15 cellular contexts compared by ENCODE assay signal in genomic region chr19:7965259-7965841, GRCh38. TPM values are rescaled to one million over a fixed set of nuclear protein-coding genes. Genes with fewer than 3 reads are reported as not detected.
DNase-seq lines count a peak whose midpoint lies in the region; ATAC-seq and TF ChIP-seq lines count a peak whose summit lies in the region.
"Had no signal": no experiment of that assay in that cellular context is flagged by ENCODE, and none has a peak within 500 bp of the region (broad histone marks: within the 10 kb centered on the region; RNA-seq: fewer than 3 reads in every experiment).

No MANE protein-coding gene starts in this region.

- H3K36me3 ChIP-seq in trophoblast cell (ENCODE audit: control insufficient read depth in 1 of 2, insufficient read depth in 2 of 2, low read length in 2 of 2), result peaks cover 59 to 69% of the 10 kb centered on the region in 2 experiments
- peaks cover 0 to 100% of the 10 kb centered on the region in 2 donors for H3K36me3 ChIP-seq in gastroesophageal sphincter

- no peak for ATAC-seq in GM18870 (IDR thresholded peaks at IDR 0.05; ENCODE audit: unreplicated experiment)
- ATAC-seq in gastroesophageal sphincter, result no peak
- ATAC-seq in HG03025 (IDR thresholded peaks at IDR 0.05; ENCODE audit: low FRiP score, unreplicated experiment), result no peak

- H2AK5ac ChIP-seq in trophoblast cell (ENCODE audit: low read length), result peak overlapping the region; percentile 75

- no peak overlapping the region for H3K23ac ChIP-seq in trophoblast cell (ENCODE audit: low read length)

- peak overlapping the region; percentile 11; the same call in 1 of the 2 replicates for H3K27ac ChIP-seq in RWPE1
- H3K27ac ChIP-seq in trophoblast cell (ENCODE audit: low read depth, low read length), result peak overlapping the region; percentile 89
- no peak overlapping the region for H3K27ac ChIP-seq in gastroesophageal sphincter

- peak overlapping the region; percentile 37 for H3K27ac Mint-ChIP-seq in activated naive CD4-positive, alpha-beta T cell treated with anti-CD3 and anti-CD28 coated beads for 36 hours
- H3K27ac Mint-ChIP-seq in endothelial cell (ENCODE audit: unreplicated experiment), result peak overlapping the region; percentile 34

- TF ChIP-seq EP300 in gastroesophageal sphincter (IDR thresholded peaks at IDR 0.05), result no peak

- H3K9me3 Mint-ChIP-seq in activated naive CD4-positive, alpha-beta T cell treated with anti-CD3 and anti-CD28 coated beads for 36 hours, result no peaks in the 10 kb centered on the region
- no peaks in the 10 kb centered on the region for H3K9me3 Mint-ChIP-seq in endothelial cell (ENCODE audit: unreplicated experiment)
- H3K9me3 Mint-ChIP-seq: CD14-positive monocyte had no signal

- POLR2A ChIA-PET in RWPE1 (lab: Yijun Ruan, JAX; ENCODE audit: low non-redundant PET), result interaction anchor here (0.6 kb wide), 1 partner anchor 113 kb away, joined by 3 read pairs; no protein-coding TSS in a partner anchor

- CTCF ChIA-PET in activated naive CD4-positive, alpha-beta T cell treated with anti-CD3 and anti-CD28 coated beads for 36 hours (lab: Charles Lee), result interaction anchor here (0.7 kb wide), 1 partner anchor 742 kb away, joined by 3 read pairs; no protein-coding TSS in a partner anchor
- CTCF ChIA-PET in RWPE1 (lab: Yijun Ruan, JAX), result no interaction called here

- peaks cover 4 to 11% of the 10 kb centered on the region in 2 experiments for H3K4me1 ChIP-seq in trophoblast cell (ENCODE audit: control insufficient read depth in 1 of 2, insufficient read depth in 2 of 2, low read length in 2 of 2)
- no peaks in the 10 kb centered on the region for H3K4me1 ChIP-seq in gastroesophageal sphincter

- H3K18ac ChIP-seq in trophoblast cell (ENCODE audit: low read length), result peak overlapping the region; percentile 68

- H2AFZ ChIP-seq in trophoblast cell (ENCODE audit: insufficient read depth, low read length, poor library complexity), result no peak overlapping the region

- H3K4me2 ChIP-seq in trophoblast cell (ENCODE audit: low read length), result peak overlapping the region; percentile 42

- H3K27me3 ChIP-seq in trophoblast cell (ENCODE audit: insufficient read depth, low read length), result no peaks in the 10 kb centered on the region
- no peaks in the 10 kb centered on the region for H3K27me3 ChIP-seq in gastroesophageal sphincter

- peaks cover 28% of the 10 kb centered on the region for H3K36me3 Mint-ChIP-seq in activated naive CD4-positive, alpha-beta T cell treated with anti-CD3 and anti-CD28 coated beads for 36 hours (ENCODE audit: low read depth)
- peaks cover 35% of the 10 kb centered on the region for H3K36me3 Mint-ChIP-seq in endothelial cell (ENCODE audit: low read depth, unreplicated experiment)

- no peaks in the 10 kb centered on the region for H3K27me3 Mint-ChIP-seq in activated naive CD4-positive, alpha-beta T cell treated with anti-CD3 and anti-CD28 coated beads for 36 hours (ENCODE audit: low read depth)
- H3K27me3 Mint-ChIP-seq in endothelial cell (ENCODE audit: unreplicated experiment), result peaks cover 6% of the 10 kb centered on the region

- H3K9ac ChIP-seq in trophoblast cell (ENCODE audit: low read length), result no peak overlapping the region

- no peaks in the 10 kb centered on the region for H3K79me2 ChIP-seq in trophoblast cell (ENCODE audit: control insufficient read depth, insufficient read depth, low read length, poor library complexity)

- TF ChIP-seq POLR2A in gastroesophageal sphincter (IDR thresholded peaks at IDR 0.05), result no peak

- H4K91ac ChIP-seq in trophoblast cell (ENCODE audit: low read depth, low read length), result peak overlapping the region; percentile 59

- H2BK5ac ChIP-seq in trophoblast cell (ENCODE audit: low read depth, low read length, poor library complexity), result peak overlapping the region; percentile 60

- H3K79me1 ChIP-seq in trophoblast cell (ENCODE audit: low read length), result peaks cover 4% of the 10 kb centered on the region

- H3K9me3 ChIP-seq in trophoblast cell (ENCODE audit: insufficient read depth, low read depth, low read length) (no peaks in the 10 kb centered on the region), gastroesophageal sphincter (no peaks in the 10 kb centered on the region)

- H3K4me3 Mint-ChIP-seq in activated naive CD4-positive, alpha-beta T cell treated with anti-CD3 and anti-CD28 coated beads for 36 hours, result no peak overlapping the region
- no peak overlapping the region for H3K4me3 Mint-ChIP-seq in endothelial cell (ENCODE audit: unreplicated experiment)
- H3K4me3 Mint-ChIP-seq: CD14-positive monocyte had no signal

- no peak overlapping the region for H3K4ac ChIP-seq in trophoblast cell (ENCODE audit: low read depth, low read length)

- intact Hi-C loops in activated naive CD4-positive, alpha-beta T cell treated with anti-CD3 and anti-CD28 coated beads for 36 hours (cut with micrococcal nuclease), result no loop called here

- TF ChIP-seq CTCF in RWPE1 (conservative IDR thresholded peaks at IDR 0.05; ENCODE audit: low read depth) (no peak), endothelial cell (IDR thresholded peaks at IDR 0.05; ENCODE audit: unreplicated experiment) (no peak), gastroesophageal sphincter (IDR thresholded peaks at IDR 0.05) (no peak)

- peak overlapping the region; percentile 22 for H4K8ac ChIP-seq in trophoblast cell (ENCODE audit: low read depth, low read length)

- H3K14ac ChIP-seq in trophoblast cell (ENCODE audit: low read length), result peak overlapping the region; percentile 72

- H2BK12ac ChIP-seq in trophoblast cell (ENCODE audit: low read length), result peak overlapping the region; percentile 65

- no CpG with 5 or more reads among the region's 12 CpGs for WGBS in trophoblast cell (ENCODE audit: extremely low coverage, insufficient coverage, insufficient read length)
- 78 to 94% methylated on average over 6 to 8 of the region's 12 CpGs for WGBS in gastroesophageal sphincter (ENCODE audit: low coverage in 1 of 2), 2 donors

- H2BK120ac ChIP-seq in trophoblast cell (ENCODE audit: insufficient read depth, low read length, poor library complexity), result no peak overlapping the region

- H3K4me3 ChIP-seq in trophoblast cell (ENCODE audit: low read depth, low read length) (no peak overlapping the region), gastroesophageal sphincter (no peak overlapping the region)

- no peaks in the 10 kb centered on the region for H3K4me1 Mint-ChIP-seq in activated naive CD4-positive, alpha-beta T cell treated with anti-CD3 and anti-CD28 coated beads for 36 hours (ENCODE audit: low read depth)
- H3K4me1 Mint-ChIP-seq in endothelial cell (ENCODE audit: unreplicated experiment), result peaks cover 8% of the 10 kb centered on the region
- H3K4me1 Mint-ChIP-seq: CD14-positive monocyte had no signal

- DNase-seq in activated naive CD4-positive, alpha-beta T cell treated with anti-CD3 and anti-CD28 coated beads for 36 hours, result no peak
- no peak for DNase-seq in activated naive CD4-positive, alpha-beta T cell (lab: John Stamatoyannopoulos, UW)
- no peak for DNase-seq in RWPE1 (ENCODE audit: low spot score)
- DNase-seq in endothelial cell (ENCODE audit: low spot score), result no peak
- DNase-seq in trophoblast cell, result peak in 1 of 2 donors; percentile 46
- DNase-seq: DMS53, HCEC 1CT, NCI-H1048, NCI-H2227 treated with DMSO at 0.1 percent for 48 hours, NCI-H524 treated with DMSO at 0.1 percent for 48 hours, RPMI8226 had no signal

- H4K12ac ChIP-seq in trophoblast cell (ENCODE audit: low read depth, low read length), result no peak overlapping the region

RNA-seq across cellular contexts. Expression of gene TIMM44, which starts 21.9 kb away (rescaled TPM):
- total RNA-seq in activated naive CD4-positive, alpha-beta T cell treated with anti-CD3 and anti-CD28 coated beads for 36 hours, result 10 to 100 TPM; 88.8 to 88.9 TPM
- total RNA-seq in endothelial cell (ENCODE audit: unreplicated experiment), result 46.5 TPM
- polyA plus RNA-seq in trophoblast cell (2013), result 55.8 and 58.2 TPM in 2 replicates
- 100 to 1,000 TPM in 1 of 4 donors, 10 to 100 TPM in 3; 65.7 to 108 (median 86.4) TPM for total RNA-seq in gastroesophageal sphincter

RNA-seq across cellular contexts. Expression of gene CTXN1, which starts 39.4 kb away (rescaled TPM):
- total RNA-seq in activated naive CD4-positive, alpha-beta T cell treated with anti-CD3 and anti-CD28 coated beads for 36 hours, result under 1 TPM in 1 of 2 experiments, not detected in 1; 0.43 TPM
- 18.3 TPM for total RNA-seq in endothelial cell (ENCODE audit: unreplicated experiment)
- 21.5 and 23.0 TPM in 2 replicates for polyA plus RNA-seq in trophoblast cell (2013)
- 10 to 100 TPM; 18.3 to 33.3 (median 26.4) TPM for total RNA-seq in gastroesophageal sphincter
- polyA plus RNA-seq: CD14-positive monocyte had no signal

RNA-seq across cellular contexts. Expression of gene ELAVL1, which starts 40.1 kb away (rescaled TPM):
- total RNA-seq in activated naive CD4-positive, alpha-beta T cell treated with anti-CD3 and anti-CD28 coated beads for 36 hours, result 100 to 1,000 TPM; 135 to 140 TPM
- 135 TPM for total RNA-seq in endothelial cell (ENCODE audit: unreplicated experiment)
- polyA plus RNA-seq in trophoblast cell (2013), result 65.9 and 68.2 TPM in 2 replicates
- 10 to 100 TPM; 30.8 to 62.5 (median 34.6) TPM for total RNA-seq in gastroesophageal sphincter

RNA-seq across cellular contexts. Expression of gene SNAPC2, which starts 45.2 kb away (rescaled TPM):
- 10 to 100 TPM; 10.9 to 12.4 TPM for total RNA-seq in activated naive CD4-positive, alpha-beta T cell treated with anti-CD3 and anti-CD28 coated beads for 36 hours
- total RNA-seq in endothelial cell (ENCODE audit: unreplicated experiment), result 13.5 TPM
- 16.9 and 18.3 TPM in 2 replicates for polyA plus RNA-seq in trophoblast cell (2013)
- 10 to 100 TPM; 29.5 to 37.7 (median 33.4) TPM for total RNA-seq in gastroesophageal sphincter

RNA-seq across cellular contexts. Expression of gene TGFBR3L, which starts 50.7 kb away (rescaled TPM):
- total RNA-seq in activated naive CD4-positive, alpha-beta T cell treated with anti-CD3 and anti-CD28 coated beads for 36 hours, result 1 to 10 TPM; 1.7 to 3.7 TPM
- total RNA-seq in endothelial cell (ENCODE audit: unreplicated experiment) (not detected), gastroesophageal sphincter (1 to 10 TPM; 2.8 to 8.5 (median 5.4) TPM)
- polyA plus RNA-seq in trophoblast cell (2013), result 0.64 and 0.90 TPM in 2 replicates
- polyA plus RNA-seq: CD14-positive monocyte had no signal

Comparison
In these comparisons a context has a peak if more than half of its experiments do, and no peak if none do; other contexts are left out.
1. H3K27ac ChIP-seq: peak in RWPE1 (single experiment) and trophoblast cell (single experiment); none in gastroesophageal sphincter (0 of 4).
2. RNA of gene CTXN1, which starts 39.4 kb away (total RNA-seq): 18.3 to 33.3 TPM in gastroesophageal sphincter and 18.3 TPM in endothelial cell (single experiment); 0.43 TPM in activated naive CD4-positive, alpha-beta T cell treated with anti-CD3 and anti-CD28 coated beads for 36 hours; every median in the first group is over 10 times any median in the second.